Comparison of ENCODE assay signal across 14 cellular contexts in genomic region chr11:46914363-46914762, GRCh38. TPM values are rescaled to one million over a fixed set of nuclear protein-coding genes. Genes with fewer than 3 reads are reported as not detected.
A peak's percentile ranks its signal among the peaks of the same experiment; 100 is the strongest.
DNase-seq lines count a peak whose midpoint lies in the region; ATAC-seq and TF ChIP-seq lines count a peak whose summit lies in the region.
"Had no signal": no experiment of that assay in that cellular context is flagged by ENCODE, and none has a peak within 500 bp of the region (broad histone marks: within the 10 kb centered on the region; RNA-seq: fewer than 3 reads in every experiment).

No MANE protein-coding gene starts in this region.

- no peaks in the 10 kb centered on the region for H3K36me3 Mint-ChIP-seq in neural crest cell (ENCODE audit: low read depth)

- ATAC-seq in GM18519 (IDR thresholded peaks at IDR 0.05; ENCODE audit: low FRiP score, unreplicated experiment) (no peak), GM21737 (IDR thresholded peaks at IDR 0.05; ENCODE audit: unreplicated experiment) (no peak)

- H3K27me3 Mint-ChIP-seq in neural crest cell (ENCODE audit: low read depth): peaks cover 6% of the 10 kb centered on the region

- H3K27ac Mint-ChIP-seq in neural crest cell (ENCODE audit: unreplicated experiment): no peak overlapping the region

- no peak overlapping the region for H3K4me3 ChIP-seq in foreskin fibroblast (ENCODE audit: low read depth in 1 of 2, low read length in 2 of 2)
- H3K4me3 ChIP-seq: BLaER1 had no signal

- peaks cover 57% of the 10 kb centered on the region for H3K4me1 Mint-ChIP-seq in neural crest cell

- DNase-seq in EH (ENCODE audit: low read depth) (peak; percentile 82), SK-N-DZ (ENCODE audit: low spot score) (peak; percentile 40), foreskin fibroblast (peak; percentile 89 to 93), neural crest cell (ENCODE audit: low read depth, low spot score) (no peak), NCI-H510A treated with DMSO at 0.1 percent for 48 hours (lab: John Stamatoyannopoulos, UW) (no peak)
- DNase-seq in activated CD4-positive, CD25-positive, alpha-beta regulatory T cell treated with anti-CD3 and anti-CD28 coated beads, Interleukin-2, amount 50 U/mL, for 72 hours: no peak
- DNase-seq: activated T-cell treated with anti-CD3 and anti-CD28 coated beads for 4 hours; central memory CD4-positive, alpha-beta T cell; hippocampal formation; NCI-H526; T-helper 9 cell had no signal

- peak overlapping the region; percentile 85 for H3K4me3 Mint-ChIP-seq in neural crest cell

- H3K9me3 Mint-ChIP-seq in neural crest cell: no peaks in the 10 kb centered on the region

- TF ChIP-seq CTCF in foreskin fibroblast (IDR thresholded peaks at IDR 0.05; ENCODE audit: low read depth, low read length) (no peak), neural crest cell (conservative IDR thresholded peaks at IDR 0.05) (no peak)

RNA-seq across cellular contexts. Expression of gene LRP4, which starts 4.0 kb away (rescaled TPM):
- 4.2 and 5.8 TPM in 2 replicates for polyA plus RNA-seq in SK-N-DZ (2014; cell fraction: cytosol; rRNA removed)
- polyA plus RNA-seq in SK-N-DZ (2014; cell fraction: nucleus; rRNA removed): 5.7 and 9.1 TPM in 2 replicates
- total RNA-seq in neural crest cell: 23.5 and 24.5 TPM in 2 replicates

RNA-seq across cellular contexts. Expression of gene CSTPP1, which starts 22.2 kb away (rescaled TPM):
- 40.4 and 41.4 TPM in 2 replicates for polyA plus RNA-seq in SK-N-DZ (2014; cell fraction: cytosol; rRNA removed)
- 20.4 and 22.5 TPM in 2 replicates for polyA plus RNA-seq in SK-N-DZ (2014; cell fraction: nucleus; rRNA removed)
- total RNA-seq in neural crest cell: 58.5 and 60.1 TPM in 2 replicates

Comparison
In these comparisons a context has a peak if more than half of its experiments do, and no peak if none do; other contexts are left out.
1. DNase-seq: peak in EH (single experiment), SK-N-DZ (single experiment) and foreskin fibroblast (2 of 2); none in neural crest cell (single experiment), NCI-H510A treated with DMSO at 0.1 percent for 48 hours (single experiment) and activated CD4-positive, CD25-positive, alpha-beta regulatory T cell treated with anti-CD3 and anti-CD28 coated beads, Interleukin-2, amount 50 U/mL, for 72 hours (single experiment).